ENCODE assay signal across 14 cellular contexts in genomic region chr1:89686520-89686919, GRCh38. TPM values are rescaled to one million over a fixed set of nuclear protein-coding genes. Genes with fewer than 3 reads are reported as not detected.
DNase-seq lines count a peak whose midpoint lies in the region; ATAC-seq, FAIRE-seq and TF ChIP-seq lines count a peak whose summit lies in the region.
"Had no signal": no experiment of that assay in that cellular context is flagged by ENCODE, and none has a peak within 500 bp of the region (broad histone marks: within the 10 kb centered on the region; RNA-seq: fewer than 3 reads in every experiment).

No MANE protein-coding gene starts in this region.

- peaks cover 73% of the 10 kb centered on the region for H3K36me3 Mint-ChIP-seq in T-helper 2 cell treated with Interferon-gamma antibody and Interleukin-4, amounts not matched to agents 5 μg/mL and 100 μg/mL, for 36 hours (ENCODE audit: low read depth)

- peaks cover 2% of the 10 kb centered on the region for H3K36me3 ChIP-seq in bronchial epithelial cell (ENCODE audit: control insufficient read depth, insufficient read depth, low read length)

- H3K4me1 Mint-ChIP-seq in T-helper 2 cell treated with Interferon-gamma antibody and Interleukin-4, amounts not matched to agents 5 μg/mL and 100 μg/mL, for 36 hours (ENCODE audit: low read depth) = peaks cover 48% of the 10 kb centered on the region

- no peaks in the 10 kb centered on the region for H3K27me3 ChIP-seq in bronchial epithelial cell (ENCODE audit: control insufficient read depth, insufficient read depth, low read length)

- H3K4me3 ChIP-seq in bronchial epithelial cell (ENCODE audit: low read depth, low read length) = no peak overlapping the region
- H3K4me3 ChIP-seq: smooth muscle cell had no signal

- TF ChIP-seq CTCF in bronchial epithelial cell (IDR thresholded peaks at IDR 0.05; ENCODE audit: insufficient read depth, low read length, severe bottlenecking) = no peak

- no peaks in the 10 kb centered on the region for H3K27me3 Mint-ChIP-seq in T-helper 2 cell treated with Interferon-gamma antibody and Interleukin-4, amounts not matched to agents 5 μg/mL and 100 μg/mL, for 36 hours (ENCODE audit: low read depth)

- no peak for FAIRE-seq in bronchial epithelial cell (lab: Jason Lieb, UNC)
- FAIRE-seq: keratinocyte had no signal

- H3K9me3 Mint-ChIP-seq in T-helper 2 cell treated with Interferon-gamma antibody and Interleukin-4, amounts not matched to agents 5 μg/mL and 100 μg/mL, for 36 hours = no peaks in the 10 kb centered on the region

- no peak for DNase-seq in T-helper 2 cell treated with Interferon-gamma antibody and Interleukin-4, amounts not matched to agents 5 μg/mL and 100 μg/mL, for 36 hours (ENCODE audit: low spot score)
- DNase-seq in T-helper 2 cell = no peak
- DNase-seq in stimulated activated CD4-positive, alpha-beta T cell treated with anti-CD3 and anti-CD28 coated beads, Interleukin-1b, Interleukin-23, amount 100 ng/mL, for 48 hours = peak; percentile 14
- DNase-seq in stimulated activated CD4-positive, alpha-beta T cell treated with anti-CD3 and anti-CD28 coated beads, Interleukin-2, amount 100 ng/mL, for 24 hours = no peak
- DNase-seq in bronchial epithelial cell (ENCODE audit: low read depth) = peak; percentile 57
- no peak for DNase-seq in NK-92 (lab: John Stamatoyannopoulos, UW; ENCODE audit: unreplicated experiment)
- DNase-seq: amygdala, hippocampal formation, NCI-H1417 treated with DMSO at 0.1 percent for 48 hours, NCI-H69 had no signal

- no peak overlapping the region for H3K4me3 Mint-ChIP-seq in T-helper 2 cell treated with Interferon-gamma antibody and Interleukin-4, amounts not matched to agents 5 μg/mL and 100 μg/mL, for 36 hours

- ATAC-seq in GM21529 (IDR thresholded peaks at IDR 0.05; ENCODE audit: unreplicated experiment) = no peak
- no peak for ATAC-seq in GM19023 (IDR thresholded peaks at IDR 0.05; ENCODE audit: unreplicated experiment)

- H3K27ac Mint-ChIP-seq in T-helper 2 cell treated with Interferon-gamma antibody and Interleukin-4, amounts not matched to agents 5 μg/mL and 100 μg/mL, for 36 hours = peak overlapping the region; percentile 39

RNA-seq across cellular contexts. Expression of gene LRRC8C, which starts 53.6 kb away (rescaled TPM):
- total RNA-seq in bronchial epithelial cell = 5.5 and 8.8 TPM in 2 replicates

Comparison
In these comparisons a context has a peak if more than half of its experiments do, and no peak if none do; other contexts are left out.
1. DNase-seq: peak in stimulated activated CD4-positive, alpha-beta T cell treated with anti-CD3 and anti-CD28 coated beads, Interleukin-1b, Interleukin-23, amount 100 ng/mL, for 48 hours (single experiment) and bronchial epithelial cell (single experiment); none in T-helper 2 cell treated with Interferon-gamma antibody and Interleukin-4, amounts not matched to agents 5 μg/mL and 100 μg/mL, for 36 hours (single experiment), T-helper 2 cell (0 of 5), stimulated activated CD4-positive, alpha-beta T cell treated with anti-CD3 and anti-CD28 coated beads, Interleukin-2, amount 100 ng/mL, for 24 hours (0 of 2) and NK-92 (single experiment).